In the genomic region with DNA sequence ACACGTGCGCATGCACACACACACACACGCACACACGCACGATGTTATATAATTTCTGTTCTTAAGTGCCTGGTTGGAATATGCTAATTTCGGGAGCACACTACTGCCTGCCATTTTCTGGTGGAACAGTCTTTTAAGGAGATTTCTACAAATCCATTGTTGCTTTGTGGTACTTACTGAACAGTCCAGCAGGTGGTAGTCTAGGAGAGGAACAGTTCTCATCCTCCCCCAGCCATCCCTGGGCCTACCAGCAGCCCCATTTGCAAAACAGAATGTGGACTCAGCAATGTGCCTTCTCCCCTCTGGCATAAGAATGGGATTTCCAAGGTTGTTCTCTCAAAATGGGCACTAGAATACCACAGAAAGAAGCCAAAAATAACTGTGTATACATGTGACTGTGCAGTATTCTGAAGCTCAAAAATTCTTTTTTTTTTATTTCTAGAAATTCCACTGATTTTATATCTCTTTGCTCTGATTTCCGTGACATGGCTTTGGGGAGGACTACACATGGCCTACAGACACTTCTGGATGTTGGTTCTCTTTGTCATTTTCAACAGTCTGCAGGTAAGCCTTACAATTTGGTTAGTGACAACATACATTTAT, we compare ENCODE assay signal across 8 cellular contexts.
A peak's percentile ranks its signal among the peaks of the same experiment; 100 is the strongest.
DNase-seq lines count a peak whose midpoint lies in the region; ATAC-seq, FAIRE-seq and TF ChIP-seq lines count a peak whose summit lies in the region.

No MANE protein-coding gene starts in this region.

- no peak overlapping the region for H3K4me3 ChIP-seq in GM12865 (ENCODE audit: low read depth, low read length)
- H3K4me3 ChIP-seq in RWPE2 (ENCODE audit: severe bottlenecking) = no peak overlapping the region
- no peak overlapping the region for H3K4me3 ChIP-seq in cardiac muscle cell

- no peak for TF ChIP-seq POLR2A in H54 (IDR thresholded peaks at IDR 0.05; ENCODE audit: low read depth, low read length)

- H3K27ac ChIP-seq in RWPE2 (ENCODE audit: poor library complexity, severe bottlenecking) = no peak overlapping the region
- no peak overlapping the region for H3K27ac ChIP-seq in cardiac muscle cell

- peak; percentile 98 for ATAC-seq in RWPE2 (ENCODE audit: low read depth)

- H3K4me1 ChIP-seq in RWPE2 (ENCODE audit: insufficient read depth, poor library complexity, severe bottlenecking) = peaks cover 3% of the 10 kb centered on the region
- peaks cover 14% of the 10 kb centered on the region for H3K4me1 ChIP-seq in cardiac muscle cell (ENCODE audit: low read depth)

- DNase-seq in GM12865 (ENCODE audit: low read depth) (peak; percentile 78), H54 (ENCODE audit: insufficient read length, low spot score) (peak; percentile 32), RWPE2 (ENCODE audit: low spot score) (no peak), cardiac muscle cell (ENCODE audit: low read depth in 1 of 2, low spot score in 1 of 2) (peak; percentile 82 to 92), posterior cingulate gyrus (peak in 9 of 10 donors; percentile 12 to 95 (median 65)), mesenteric fat pad (ENCODE audit: low spot score) (no peak)
- peak; percentile 17 for DNase-seq in activated naive CD8-positive, alpha-beta T cell treated with anti-CD3 and anti-CD28 coated beads, Interleukin-2, amount 50 U/mL, for 16 hours (ENCODE audit: low read depth, low spot score)

- H3K27me3 ChIP-seq in RWPE2 (ENCODE audit: insufficient read depth, poor library complexity, severe bottlenecking) (no peaks in the 10 kb centered on the region), cardiac muscle cell (no peaks in the 10 kb centered on the region)

- no peaks in the 10 kb centered on the region for H3K36me3 ChIP-seq in RWPE2 (ENCODE audit: low read depth)
- no peaks in the 10 kb centered on the region for H3K36me3 ChIP-seq in cardiac muscle cell

- intact Hi-C loops in posterior cingulate gyrus (cut with DNase I) = loop anchor here (1.0 to 5.0 kb wide), 3 partner anchors 180 to 317 kb away; no protein-coding TSS in a partner anchor

- peak; percentile 71 for TF ChIP-seq CTCF in GM12865 (IDR thresholded peaks at IDR 0.05; ENCODE audit: insufficient read depth, low read depth, low read length, missing control alignments)
- peak; percentile 72 for TF ChIP-seq CTCF in LNCAP (IDR thresholded peaks at IDR 0.05)
- peak; percentile 97 for TF ChIP-seq CTCF in RWPE2 (IDR thresholded peaks at IDR 0.05; ENCODE audit: poor library complexity, severe bottlenecking)
- peak; percentile 77 for TF ChIP-seq CTCF in cardiac muscle cell (IDR thresholded peaks at IDR 0.05; ENCODE audit: low read depth, low read length)

- H3K9me3 ChIP-seq in RWPE2 (ENCODE audit: severe bottlenecking) (no peaks in the 10 kb centered on the region), cardiac muscle cell (ENCODE audit: low read depth) (no peaks in the 10 kb centered on the region)

- FAIRE-seq in H54 (lab: Jason Lieb, UNC) = peak; percentile 98

Comparison
In these comparisons a context has a peak if more than half of its experiments do, and no peak if none do; other contexts are left out.
1. DNase-seq: peak in GM12865 (single experiment), H54 (single experiment), activated naive CD8-positive, alpha-beta T cell treated with anti-CD3 and anti-CD28 coated beads, Interleukin-2, amount 50 U/mL, for 16 hours (single experiment), cardiac muscle cell (2 of 2) and posterior cingulate gyrus (9 of 10); none in RWPE2 (single experiment) and mesenteric fat pad (single experiment).
2. Peak in every context shown above with its lines, with median percentiles within 50 percentile points of each other: CTCF ChIP-seq.